In genomic region chr1:24536391-24536840, GRCh38 we compare ENCODE assay signal across 9 cellular contexts. TPM values are rescaled to one million over a fixed set of nuclear protein-coding genes. Genes with fewer than 3 reads are reported as not detected.
DNase-seq lines count a peak whose midpoint lies in the region; ATAC-seq, FAIRE-seq and TF ChIP-seq lines count a peak whose summit lies in the region.
"Had no signal": no experiment of that assay in that cellular context is flagged by ENCODE, and none has a peak within 500 bp of the region (broad histone marks: within the 10 kb centered on the region; RNA-seq: fewer than 3 reads in every experiment).

No MANE protein-coding gene starts in this region.

- H3K27ac Mint-ChIP-seq in T-helper 17 cell (peak overlapping the region; percentile 98), astrocyte (ENCODE audit: unreplicated experiment) (no peak overlapping the region)

- H3K4me3 ChIP-seq in astrocyte (ENCODE audit: insufficient read depth, low read depth, low read length) (no peak overlapping the region), psoas muscle (no peak overlapping the region)
- H3K4me3 ChIP-seq: heart right ventricle had no signal

- TF ChIP-seq CTCF in astrocyte (IDR thresholded peaks at IDR 0.05; ENCODE audit: insufficient read depth, low read depth, low read length) (no peak), psoas muscle (IDR thresholded peaks at IDR 0.05) (no peak)

- H4K20me1 ChIP-seq in astrocyte (ENCODE audit: insufficient read depth, low read length): no peaks in the 10 kb centered on the region

- H3K27me3 ChIP-seq in astrocyte (ENCODE audit: insufficient read depth, low read length): no peaks in the 10 kb centered on the region
- no peaks in the 10 kb centered on the region for H3K27me3 ChIP-seq in psoas muscle (ENCODE audit: insufficient read depth in 3 of 3, low read length in 2 of 3)
- H3K27me3 ChIP-seq: heart right ventricle had no signal

- H3K9me3 Mint-ChIP-seq in astrocyte (ENCODE audit: unreplicated experiment): no peaks in the 10 kb centered on the region

- H3K9ac ChIP-seq in astrocyte (ENCODE audit: low read length): no peak overlapping the region

- no peaks in the 10 kb centered on the region for H3K27me3 Mint-ChIP-seq in T-helper 17 cell
- no peaks in the 10 kb centered on the region for H3K27me3 Mint-ChIP-seq in astrocyte (ENCODE audit: low read depth, unreplicated experiment)

- intact Hi-C loops in psoas muscle (cut with DNase I): no loop called here

- H3K4me1 Mint-ChIP-seq in T-helper 17 cell (peaks cover 41% of the 10 kb centered on the region), astrocyte (ENCODE audit: low read depth, unreplicated experiment) (peaks cover 21% of the 10 kb centered on the region)

- no peak overlapping the region for H2AFZ ChIP-seq in astrocyte (ENCODE audit: low read depth, low read length)

- H3K4me2 ChIP-seq in astrocyte (ENCODE audit: low read length): no peak overlapping the region

- DNase-seq in EH (ENCODE audit: low read depth) (peak; percentile 70), T-helper 17 cell (peak; percentile 45 to 64 (median 56)), astrocyte (ENCODE audit: low read depth) (peak; percentile 65), DMS114 treated with DMSO at 0.1 percent for 48 hours (lab: John Stamatoyannopoulos, UW; ENCODE audit: unreplicated experiment) (no peak), psoas muscle (no peak), NCI-H748 (lab: John Stamatoyannopoulos, UW; ENCODE audit: unreplicated experiment) (no peak)
- peak; percentile 48 to 54 (median 52) for DNase-seq in stimulated activated CD4-positive, alpha-beta T cell treated with anti-CD3 and anti-CD28 coated beads, Interleukin-12 subunit alpha, Interleukin-12 subunit beta, amount 100 ng/mL, for 48 hours (ENCODE audit: low read depth in 2 of 3, low spot score in 1 of 3)
- DNase-seq: heart right ventricle had no signal

- H3K4me3 Mint-ChIP-seq in T-helper 17 cell (peak overlapping the region; percentile 86), astrocyte (ENCODE audit: unreplicated experiment) (no peak overlapping the region)

- peak; percentile 50 for ATAC-seq in HG03039 (IDR thresholded peaks at IDR 0.05; ENCODE audit: unreplicated experiment)
- peak; percentile 80 for ATAC-seq in T-helper 17 cell
- no peak for ATAC-seq in psoas muscle

- H3K27ac ChIP-seq in astrocyte (ENCODE audit: low read depth, low read length) (no peak overlapping the region), psoas muscle (no peak overlapping the region)

- no peaks in the 10 kb centered on the region for H3K9me3 ChIP-seq in T-helper 17 cell (ENCODE audit: control insufficient read depth, low read length, poor library complexity, severe bottlenecking)
- H3K9me3 ChIP-seq in astrocyte (ENCODE audit: insufficient read depth, low read depth, low read length): no peaks in the 10 kb centered on the region
- no peaks in the 10 kb centered on the region for H3K9me3 ChIP-seq in psoas muscle
- H3K9me3 ChIP-seq: heart right ventricle had no signal

- H3K79me2 ChIP-seq in astrocyte (ENCODE audit: insufficient read depth, low read length): no peaks in the 10 kb centered on the region

- H3K4me1 ChIP-seq in astrocyte (ENCODE audit: insufficient read depth, low read length) (peaks cover 6% of the 10 kb centered on the region), psoas muscle (no peaks in the 10 kb centered on the region)

- H3K36me3 ChIP-seq in astrocyte (ENCODE audit: insufficient read depth, low read length) (no peaks in the 10 kb centered on the region), psoas muscle (ENCODE audit: insufficient read depth in 1 of 2, low read depth in 1 of 2) (no peaks in the 10 kb centered on the region)

- H3K36me3 Mint-ChIP-seq in T-helper 17 cell (ENCODE audit: low read depth) (peaks cover 2% of the 10 kb centered on the region), astrocyte (ENCODE audit: low read depth, unreplicated experiment) (peaks cover 2% of the 10 kb centered on the region)

- FAIRE-seq in astrocyte (lab: Jason Lieb, UNC): no peak

- 45 to 54% (median 49%) methylated on average over 7 of the region's 7 CpGs for WGBS in psoas muscle, 3 donors

RNA-seq across cellular contexts. Expression of gene NCMAP, which starts 19.5 kb away (rescaled TPM):
- total RNA-seq in T-helper 17 cell: not detected
- total RNA-seq in astrocyte: not detected in 2 replicates
- total RNA-seq in psoas muscle: not detected
- polyA plus RNA-seq in psoas muscle: under 1 TPM; 0.04 to 0.14 (median 0.06) TPM

RNA-seq across cellular contexts. Expression of gene RCAN3, which starts 33.8 kb away (rescaled TPM):
- total RNA-seq in T-helper 17 cell (100 to 1,000 TPM; 152 to 160 TPM), astrocyte (15.4 and 17.7 TPM in 2 replicates), psoas muscle (1 to 10 TPM in 3 of 4 donors, under 1 TPM in 1; 0.96 to 3.0 (median 1.8) TPM)
- under 1 TPM; 0.31 to 0.81 (median 0.77) TPM for polyA plus RNA-seq in psoas muscle

Comparison
In these comparisons a context has a peak if more than half of its experiments do, and no peak if none do; other contexts are left out.
1. DNase-seq: peak in EH (single experiment), T-helper 17 cell (3 of 3), astrocyte (single experiment) and stimulated activated CD4-positive, alpha-beta T cell treated with anti-CD3 and anti-CD28 coated beads, Interleukin-12 subunit alpha, Interleukin-12 subunit beta, amount 100 ng/mL, for 48 hours (3 of 3); none in DMS114 treated with DMSO at 0.1 percent for 48 hours (single experiment), psoas muscle (0 of 2) and NCI-H748 (single experiment).
2. ATAC-seq: peak in HG03039 (single experiment) and T-helper 17 cell (single experiment); none in psoas muscle (0 of 4).